ENCODE assay signal across 11 cellular contexts in genomic region chr2:101047075-101047766, GRCh38. TPM values are rescaled to one million over a fixed set of nuclear protein-coding genes. Genes with fewer than 3 reads are reported as not detected.
A peak's percentile ranks its signal among the peaks of the same experiment; 100 is the strongest.
DNase-seq lines count a peak whose midpoint lies in the region; FAIRE-seq and TF ChIP-seq lines count a peak whose summit lies in the region.
"Had no signal": no experiment of that assay in that cellular context is flagged by ENCODE, and none has a peak within 500 bp of the region (broad histone marks: within the 10 kb centered on the region; RNA-seq: fewer than 3 reads in every experiment).

No MANE protein-coding gene starts in this region.

- no peaks in the 10 kb centered on the region for H3K9me1 ChIP-seq in keratinocyte (ENCODE audit: control insufficient read depth, extremely low read depth, insufficient read depth, low read length)

- in situ Hi-C loops in astrocyte of the spinal cord (cut with HindIII; ENCODE audit: low sequenced_read_pairs), result no loop called here

- H3K27me3 ChIP-seq in keratinocyte (ENCODE audit: control insufficient read depth, extremely low read depth, insufficient read depth, low read length), result no peaks in the 10 kb centered on the region
- H3K27me3 ChIP-seq: upper lobe of left lung had no signal

- no peak for TF ChIP-seq CTCF in astrocyte of the spinal cord (IDR thresholded peaks at IDR 0.05; ENCODE audit: low read depth, low read length)
- TF ChIP-seq CTCF in keratinocyte (optimal IDR thresholded peaks at IDR 0.05 in 1 of 3, IDR thresholded peaks at IDR 0.05 in 1 of 3, conservative IDR thresholded peaks at IDR 0.05 in 1 of 3; ENCODE audit: extremely low read depth in 1 of 3, insufficient read depth in 2 of 3, low read length in 3 of 3), result no peak

- H3K4me2 ChIP-seq in keratinocyte (ENCODE audit: control insufficient read depth, extremely low read depth, insufficient read depth, low read depth, low read length), result peak overlapping the region; percentile 66

- peak; percentile 8 for DNase-seq in activated CD4-positive, alpha-beta T cell treated with anti-CD3 and anti-CD28 coated beads for 48 hours
- no peak for DNase-seq in activated CD4-positive, alpha-beta T cell treated with anti-CD3 and anti-CD28 coated beads, Interleukin-2, amount 50 U/mL, for 1 hour
- DNase-seq in astrocyte of the spinal cord (ENCODE audit: low read depth, low spot score) (peak; percentile 26), keratinocyte (ENCODE audit: low read depth, low spot score) (peak; percentile 33), ureter (ENCODE audit: low spot score) (peak; percentile 70), DMS79 (lab: John Stamatoyannopoulos, UW) (no peak), COLO668 (lab: John Stamatoyannopoulos, UW; ENCODE audit: unreplicated experiment) (no peak)
- no peak for DNase-seq in central memory CD4-positive, alpha-beta T cell
- DNase-seq: activated CD8-positive, alpha-beta T cell treated with anti-CD3 and anti-CD28 coated beads, Interleukin-2, amount 10 ng/mL, durations not matched to agents 7 days and 5 days; left colon; upper lobe of left lung had no signal

- H3K4me3 ChIP-seq in astrocyte of the spinal cord (ENCODE audit: low read depth, low read length), result no peak overlapping the region
- no peak overlapping the region for H3K4me3 ChIP-seq in keratinocyte (ENCODE audit: control insufficient read depth in 2 of 3, extremely low read depth in 1 of 3, insufficient read depth in 2 of 3, low read depth in 1 of 3, low read length in 3 of 3)
- H3K4me3 ChIP-seq: upper lobe of left lung had no signal

- no peaks in the 10 kb centered on the region for H3K79me2 ChIP-seq in keratinocyte (ENCODE audit: control insufficient read depth, insufficient read depth, low read length)

- no peak overlapping the region for H2AFZ ChIP-seq in keratinocyte (ENCODE audit: control insufficient read depth, low read length)

- H3K4me1 ChIP-seq in keratinocyte (ENCODE audit: control insufficient read depth, extremely low read depth, insufficient read depth, low read length), result peaks cover 17% of the 10 kb centered on the region
- H3K4me1 ChIP-seq: upper lobe of left lung had no signal

- H4K20me1 ChIP-seq in keratinocyte (ENCODE audit: control insufficient read depth, extremely low read depth, insufficient read depth, low read length), result no peaks in the 10 kb centered on the region

- H3K36me3 ChIP-seq in keratinocyte (ENCODE audit: control insufficient read depth in 2 of 2, extremely low read depth in 1 of 2, insufficient read depth in 2 of 2, low read length in 2 of 2), result no peaks in the 10 kb centered on the region

- H3K27ac ChIP-seq in keratinocyte (ENCODE audit: control insufficient read depth, insufficient read depth, low read length), result peak overlapping the region; percentile 48
- H3K27ac ChIP-seq: upper lobe of left lung had no signal

- no peaks in the 10 kb centered on the region for H3K9me3 ChIP-seq in keratinocyte (ENCODE audit: control insufficient read depth, low read depth, low read length)
- H3K9me3 ChIP-seq: upper lobe of left lung had no signal

- FAIRE-seq in keratinocyte (lab: Jason Lieb, UNC), result peak; percentile 97

- dilution Hi-C loops in keratinocyte (cut with MboI; ENCODE audit: extremely low pct_ligation_motif_present, low sequenced_read_pairs), result loop anchor here (25.0 kb wide), 1 partner anchor 165 kb away; no protein-coding TSS in a partner anchor

- H3K9ac ChIP-seq in keratinocyte (ENCODE audit: control insufficient read depth, extremely low read depth, insufficient read depth, low read length), result peak overlapping the region; percentile 49

RNA-seq across cellular contexts. Expression of gene RPL31, which starts 45.1 kb away (rescaled TPM):
- 2,355 to 2,795 TPM (median 2,633 TPM) in 3 replicates for polyA plus RNA-seq in keratinocyte
- polyA plus RNA-seq in keratinocyte (2011; ENCODE audit: low read depth), result 1,542 TPM
- polyA plus RNA-seq in keratinocyte (2011; cell fraction: cytosol; rRNA removed), result 2,852 and 3,550 TPM in 2 replicates
- polyA plus RNA-seq in keratinocyte (2011; cell fraction: nucleus; rRNA removed), result 665 and 766 TPM in 2 replicates
- 3,095 and 5,587 TPM in 2 replicates for polyA plus RNA-seq in keratinocyte (2012; ENCODE audit: low replicate concordance)
- 318 to 496 TPM (median 358 TPM) in 3 replicates for polyA minus RNA-seq in keratinocyte
- polyA minus RNA-seq in keratinocyte (2011; cell fraction: cytosol; rRNA and poly(A)+ RNA removed), result 391 TPM
- polyA minus RNA-seq in keratinocyte (2011; cell fraction: nucleus; rRNA and poly(A)+ RNA removed), result 50.4 and 116 TPM in 2 replicates
- 1,638 TPM for total RNA-seq in ureter

Comparison
In these comparisons a context has a peak if more than half of its experiments do, and no peak if none do; other contexts are left out.
1. DNase-seq: peak in activated CD4-positive, alpha-beta T cell treated with anti-CD3 and anti-CD28 coated beads for 48 hours (single experiment), astrocyte of the spinal cord (single experiment), keratinocyte (single experiment) and ureter (single experiment); none in activated CD4-positive, alpha-beta T cell treated with anti-CD3 and anti-CD28 coated beads, Interleukin-2, amount 50 U/mL, for 1 hour (single experiment), DMS79 (single experiment), COLO668 (single experiment) and central memory CD4-positive, alpha-beta T cell (single experiment).